ENCODE assay signal across 25 cellular contexts in the genomic region with DNA sequence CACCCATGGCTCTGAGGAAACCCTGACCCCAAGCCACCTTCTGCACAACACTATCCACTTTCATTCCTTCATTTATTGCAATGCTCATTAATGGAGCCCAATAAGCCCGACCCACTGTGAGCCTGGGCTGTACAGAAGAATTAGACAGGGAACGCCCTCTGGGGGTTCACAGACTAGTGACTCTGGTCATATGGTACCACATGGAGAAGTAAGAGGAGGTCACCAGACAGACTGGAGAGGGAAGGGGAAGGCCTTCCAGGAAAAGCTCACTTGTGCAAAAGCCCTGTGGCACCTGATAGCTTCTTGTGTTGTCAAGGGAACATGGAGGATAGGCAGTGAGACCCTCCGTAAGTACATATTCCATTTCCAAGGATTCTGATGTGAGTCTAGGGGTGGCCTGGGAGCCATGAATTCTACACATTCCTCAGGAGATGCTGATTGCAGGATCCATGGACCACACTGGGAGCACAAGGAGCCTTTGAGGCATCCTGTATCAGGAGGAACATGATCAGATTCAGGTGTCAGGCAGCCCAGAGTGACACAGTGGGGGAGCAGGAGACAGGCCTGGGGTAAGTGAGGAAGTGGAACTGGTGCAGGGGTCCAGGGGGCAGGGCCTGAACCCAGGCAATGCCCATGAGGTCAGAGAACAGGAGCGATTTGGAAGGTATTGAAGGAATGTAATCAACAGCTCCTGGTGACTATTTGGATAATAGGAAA. TPM values are rescaled to one million over a fixed set of nuclear protein-coding genes. Genes with fewer than 3 reads are reported as not detected.
"Had no signal": no experiment of that assay in that cellular context is flagged by ENCODE, and none has a peak within 500 bp of the region (broad histone marks: within the 10 kb centered on the region; RNA-seq: fewer than 3 reads in every experiment).

No MANE protein-coding gene starts in this region.

- H3K4me2 ChIP-seq: smooth muscle cell had no signal

- H3K27me3 ChIP-seq: dorsolateral prefrontal cortex, esophagus muscularis mucosa, gastrocnemius medialis had no signal

- DNase-seq: activated CD4-positive, alpha-beta T cell treated with anti-CD3 and anti-CD28 coated beads, Interleukin-2, amount 10 ng/mL, durations not matched to agents 24 days and 14 days; activated CD8-positive, alpha-beta T cell treated with anti-CD3 and anti-CD28 coated beads for 36 hours; activated naive CD4-positive, alpha-beta T cell; activated T-cell treated with anti-CD3 and anti-CD28 coated beads, Interleukin-2, amount 50 U/mL, for 4 hours; dorsolateral prefrontal cortex; gastrocnemius medialis; hippocampal formation; nucleus accumbens; stimulated activated CD4-positive, alpha-beta T cell treated with anti-CD3 and anti-CD28 coated beads, Interleukin-4, amount 100 ng/mL, for 1 hour; stimulated activated naive CD8-positive, alpha-beta T cell treated with anti-CD3 and anti-CD28 coated beads, Interleukin-15, Interleukin-2, amounts not matched to agents 100 U/mL and 50 U/mL, for 24 hours; SW 1271; T-helper 17 cell had no signal

- H3K36me3 Mint-ChIP-seq: activated naive CD8-positive, alpha-beta T cell; memory B cell had no signal

- H3K27ac Mint-ChIP-seq: activated CD4-positive, alpha-beta T cell treated with anti-CD3 and anti-CD28 coated beads, Interleukin-2, amount 10 ng/mL, durations not matched to agents 24 days and 14 days; activated CD8-positive, alpha-beta T cell treated with anti-CD3 and anti-CD28 coated beads for 36 hours; activated naive CD8-positive, alpha-beta T cell; activated T-helper 2 cell treated with anti-CD3 and anti-CD28 coated beads, Interferon-gamma antibody, Interleukin-2, Interleukin-4, amounts not matched to agents 10 μg/mL and 5 μg/mL and 100 μg/mL, durations not matched to agents 14 hours and 24 hours and 36 hours; memory B cell; nephron; T-helper 17 cell had no signal

- H3K36me3 ChIP-seq: esophagus muscularis mucosa, gastrocnemius medialis had no signal

- ATAC-seq: activated CD4-positive, CD25-positive, alpha-beta regulatory T cell treated with anti-CD3 and anti-CD28 coated beads, Interleukin-2, amount 50 U/mL, for 24 hours; activated CD8-positive, alpha-beta T cell treated with anti-CD3 and anti-CD28 coated beads for 36 hours; activated T-cell treated with anti-CD3 and anti-CD28 coated beads, Interleukin-2, amount 50 U/mL, for 4 hours; gastrocnemius medialis; sciatic nerve; stimulated activated naive CD8-positive, alpha-beta T cell treated with anti-CD3 and anti-CD28 coated beads, Interleukin-15, Interleukin-2, amounts not matched to agents 100 U/mL and 50 U/mL, for 24 hours; T-helper 17 cell had no signal

- H3K9me3 Mint-ChIP-seq: activated CD4-positive, alpha-beta T cell treated with anti-CD3 and anti-CD28 coated beads, Interleukin-2, amount 10 ng/mL, durations not matched to agents 24 days and 14 days; activated CD8-positive, alpha-beta T cell treated with anti-CD3 and anti-CD28 coated beads for 36 hours; activated T-cell treated with anti-CD3 and anti-CD28 coated beads, Interleukin-2, amount 50 U/mL, for 4 hours; activated T-helper 2 cell treated with anti-CD3 and anti-CD28 coated beads, Interferon-gamma antibody, Interleukin-2, Interleukin-4, amounts not matched to agents 10 μg/mL and 5 μg/mL and 100 μg/mL, durations not matched to agents 14 hours and 24 hours and 36 hours; central memory CD8-positive, alpha-beta T cell; memory B cell; nephron had no signal

- H3K4me3 Mint-ChIP-seq: activated CD4-positive, alpha-beta T cell treated with anti-CD3 and anti-CD28 coated beads, Interleukin-2, amount 10 ng/mL, durations not matched to agents 24 days and 14 days; activated CD8-positive, alpha-beta T cell treated with anti-CD3 and anti-CD28 coated beads for 36 hours; activated naive CD8-positive, alpha-beta T cell; activated T-cell treated with anti-CD3 and anti-CD28 coated beads, Interleukin-2, amount 50 U/mL, for 4 hours; central memory CD8-positive, alpha-beta T cell; memory B cell; nephron; T-helper 17 cell had no signal

- H3K4me1 Mint-ChIP-seq: memory B cell had no signal

- H3K27ac ChIP-seq: dorsolateral prefrontal cortex, esophagus muscularis mucosa, gastrocnemius medialis had no signal

- H3K9me3 ChIP-seq: esophagus muscularis mucosa, gastrocnemius medialis had no signal

- H3K4me3 ChIP-seq: dorsolateral prefrontal cortex, esophagus muscularis mucosa, gastrocnemius medialis, smooth muscle cell had no signal

- H3K27me3 Mint-ChIP-seq: activated CD8-positive, alpha-beta T cell treated with anti-CD3 and anti-CD28 coated beads for 36 hours; activated naive CD8-positive, alpha-beta T cell; central memory CD8-positive, alpha-beta T cell had no signal

RNA-seq across cellular contexts. Expression of gene TMEM72, which starts 19.9 kb away (rescaled TPM):
- total RNA-seq: activated CD4-positive, alpha-beta T cell treated with anti-CD3 and anti-CD28 coated beads, Interleukin-2, amount 10 ng/mL, durations not matched to agents 24 days and 14 days; activated CD8-positive, alpha-beta T cell treated with anti-CD3 and anti-CD28 coated beads for 36 hours; activated T-cell treated with anti-CD3 and anti-CD28 coated beads, Interleukin-2, amount 50 U/mL, for 4 hours; activated T-helper 2 cell treated with anti-CD3 and anti-CD28 coated beads, Interferon-gamma antibody, Interleukin-2, Interleukin-4, amounts not matched to agents 10 μg/mL and 5 μg/mL and 100 μg/mL, durations not matched to agents 14 hours and 24 hours and 36 hours; astrocyte; esophagus muscularis mucosa; gastrocnemius medialis; lower leg skin; mononuclear cell; sciatic nerve; smooth muscle cell; subcutaneous adipose tissue; T-helper 17 cell had no signal
- polyA plus RNA-seq: smooth muscle cell had no signal
